12 cellular contexts compared by ENCODE assay signal in genomic region chr4:86893136-86893535, GRCh38. TPM values are rescaled to one million over a fixed set of nuclear protein-coding genes. Genes with fewer than 3 reads are reported as not detected.
A peak's percentile ranks its signal among the peaks of the same experiment; 100 is the strongest.
DNase-seq lines count a peak whose midpoint lies in the region; ATAC-seq and TF ChIP-seq lines count a peak whose summit lies in the region.
"Had no signal": no experiment of that assay in that cellular context is flagged by ENCODE, and none has a peak within 500 bp of the region (broad histone marks: within the 10 kb centered on the region; RNA-seq: fewer than 3 reads in every experiment).

No MANE protein-coding gene starts in this region.

- H2BK15ac ChIP-seq in IMR-90 (ENCODE audit: low read depth, low read length): 0 out of 3 replicates have a peak overlapping the region, but pooled peaks have one; percentile 16

- TF ChIP-seq CTCF in CD8-positive, alpha-beta T cell (IDR thresholded peaks at IDR 0.05): no peak
- TF ChIP-seq CTCF in IMR-90 (conservative IDR thresholded peaks at IDR 0.05; ENCODE audit: low read depth, low read length) (no peak), coronary artery (IDR thresholded peaks at IDR 0.05) (no peak), nephron (IDR thresholded peaks at IDR 0.05; ENCODE audit: unreplicated experiment in 3 of 3) (no peak), stomach (IDR thresholded peaks at IDR 0.05) (no peak)

- H3K56ac ChIP-seq in IMR-90 (ENCODE audit: extremely low read depth, insufficient read depth, low read length): no peak overlapping the region

- H2AK9ac ChIP-seq in IMR-90 (replicated peaks; ENCODE audit: low read depth, low read length, poor library complexity): no peak overlapping the region

- no peak overlapping the region for H3K23ac ChIP-seq in IMR-90 (ENCODE audit: low read depth, low read length)

- ATAC-seq in CD8-positive, alpha-beta T cell: no peak
- ATAC-seq in IMR-90 (ENCODE audit: low read depth): no peak
- no peak for ATAC-seq in HG02840 (IDR thresholded peaks at IDR 0.05; ENCODE audit: low FRiP score, unreplicated experiment)

- no peaks in the 10 kb centered on the region for H4K20me1 ChIP-seq in IMR-90 (ENCODE audit: insufficient read depth, low read length)

- no peaks in the 10 kb centered on the region for H3K9me3 Mint-ChIP-seq in CD8-positive, alpha-beta T cell
- no peaks in the 10 kb centered on the region for H3K9me3 Mint-ChIP-seq in nephron

- H3K27me3 Mint-ChIP-seq in CD8-positive, alpha-beta T cell (ENCODE audit: low read depth): peaks cover 31% of the 10 kb centered on the region
- peaks cover 7% of the 10 kb centered on the region for H3K27me3 Mint-ChIP-seq in nephron (ENCODE audit: low read depth)

- H3K4me1 Mint-ChIP-seq in CD8-positive, alpha-beta T cell (ENCODE audit: low read depth): peaks cover 12% of the 10 kb centered on the region
- H3K4me1 Mint-ChIP-seq in nephron: peaks cover 6% of the 10 kb centered on the region

- peak overlapping the region; percentile 78 for H3K4me3 Mint-ChIP-seq in CD8-positive, alpha-beta T cell
- peak overlapping the region; percentile 87 to 93 (median 92) for H3K4me3 Mint-ChIP-seq in nephron

- TF ChIP-seq EP300 in stomach (IDR thresholded peaks at IDR 0.05): no peak

- H3K4me2 ChIP-seq in IMR-90 (ENCODE audit: low read depth, low read length): no peak overlapping the region

- no peak overlapping the region for H3K27ac Mint-ChIP-seq in CD8-positive, alpha-beta T cell
- peak overlapping the region; percentile 78 to 93 (median 85) for H3K27ac Mint-ChIP-seq in nephron

- H3K9me1 ChIP-seq in IMR-90 (ENCODE audit: insufficient read depth, low read length): peaks cover 4% of the 10 kb centered on the region; the same call in 1 of the 2 replicates

- H3K79me1 ChIP-seq in IMR-90 (ENCODE audit: low read depth in 1 of 2, low read length in 2 of 2): no peaks in the 10 kb centered on the region

- no peak for TF ChIP-seq POLR2A in IMR-90 (IDR thresholded peaks at IDR 0.05; ENCODE audit: low read depth, low read length)
- TF ChIP-seq POLR2A in stomach (IDR thresholded peaks at IDR 0.05): no peak

- H3K14ac ChIP-seq in IMR-90 (replicated peaks; ENCODE audit: low read depth, low read length): no peak overlapping the region

- BruUV-seq in IMR-90 (replicated peaks; lab: Mats Ljungman, UMichigan): no TSS peak

- TF ChIP-seq RAD21 in IMR-90 (IDR thresholded peaks at IDR 0.05; ENCODE audit: low read length): no peak

- CTCF ChIA-PET in CD8-positive, alpha-beta T cell (lab: Charles Lee): interaction anchor here (1.6 kb wide), 1 partner anchor 394 kb away, joined by 3 read pairs; no protein-coding TSS in a partner anchor
- CTCF ChIA-PET in IMR-90 (lab: Yijun Ruan, JAX): no interaction called here

- in situ Hi-C loops in IMR-90 (cut with MboI; ENCODE audit: low sequenced_read_pairs): loop anchor here (10.0 kb wide), 1 partner anchor 298 kb away; the partner anchor contains the start of gene PTPN13

- peak overlapping the region; percentile 37; the same call in 1 of the 2 replicates for H2AK5ac ChIP-seq in IMR-90 (ENCODE audit: low read depth, low read length)

- peak overlapping the region; percentile 35 for H2AFZ ChIP-seq in IMR-90 (replicated peaks; ENCODE audit: low read length, poor library complexity)

- no peak overlapping the region for H4K91ac ChIP-seq in IMR-90 (ENCODE audit: insufficient read depth, low read depth, low read length)

- H2BK20ac ChIP-seq in IMR-90 (ENCODE audit: low read depth, low read length): no peak overlapping the region

- H3K36me3 Mint-ChIP-seq in CD8-positive, alpha-beta T cell: no peaks in the 10 kb centered on the region
- H3K36me3 Mint-ChIP-seq in nephron (ENCODE audit: low read depth): no peaks in the 10 kb centered on the region

- H3K27ac ChIP-seq in CD8-positive, alpha-beta T cell (ENCODE audit: low read depth, low read length): no peak overlapping the region
- H3K27ac ChIP-seq in IMR-90 (ENCODE audit: insufficient read depth, low read length) (no peak overlapping the region), coronary artery (no peak overlapping the region), stomach (peak overlapping the region in 1 of 5 donors; percentile 85)

- WGBS in IMR-90 (ENCODE audit: extremely low coverage in 2 of 2, insufficient read length in 1 of 2), 2 experiments: 76% methylated on average over 8 of the region's 19 CpGs; no CpG with 5 or more reads in 1 of the 2 experiments
- 76 to 92% (median 83%) methylated on average over 19 of the region's 19 CpGs for WGBS in stomach, 5 donors

- H4K5ac ChIP-seq in IMR-90 (ENCODE audit: low read depth, low read length): no peak overlapping the region

- no peaks in the 10 kb centered on the region for H3K9me3 ChIP-seq in CD8-positive, alpha-beta T cell (ENCODE audit: low read length)
- H3K9me3 ChIP-seq in IMR-90 (ENCODE audit: control insufficient read depth, insufficient read depth, low read length): no peaks in the 10 kb centered on the region; the same call in 1 of the 2 replicates
- no peaks in the 10 kb centered on the region for H3K9me3 ChIP-seq in stomach
- H3K9me3 ChIP-seq: right lobe of liver had no signal

- H2BK120ac ChIP-seq in IMR-90 (ENCODE audit: low read depth, low read length): peak overlapping the region; percentile 79; the same call in 1 of the 2 replicates

- DNase-seq in CD8-positive, alpha-beta T cell: no peak
- DNase-seq in IMR-90 (no peak), coronary artery (ENCODE audit: low spot score) (no peak), foreskin melanocyte (no peak), stomach (no peak), medulla oblongata (ENCODE audit: extremely low spot score) (no peak)
- DNase-seq: NCI-H1048 had no signal

- peak overlapping the region; percentile 43; the same call in 1 of the 2 replicates for H3K4ac ChIP-seq in IMR-90 (ENCODE audit: low read depth, low read length)

- no peak overlapping the region for H3K4me3 ChIP-seq in CD8-positive, alpha-beta T cell (ENCODE audit: low read depth, low read length)
- no peak overlapping the region for H3K4me3 ChIP-seq in IMR-90 (ENCODE audit: insufficient read depth, low read depth, low read length)
- peak overlapping the region; percentile 84 for H3K4me3 ChIP-seq in coronary artery
- peak overlapping the region in 1 of 4 donors; percentile 78 for H3K4me3 ChIP-seq in stomach

- peak overlapping the region in 1 of 2 experiments; percentile 72; a peak in 1 of 4 replicates for H4K8ac ChIP-seq in IMR-90 (ENCODE audit: low read depth in 2 of 2, low read length in 2 of 2)

- POLR2A ChIA-PET in CD8-positive, alpha-beta T cell (lab: Charles Lee): interaction anchor here (1.2 kb wide), 1 partner anchor 16 kb away, joined by 6 read pairs; no protein-coding TSS in a partner anchor
- POLR2A ChIA-PET in IMR-90 (lab: Charles Lee; ENCODE audit: unreplicated experiment): no interaction called here

- H3K4me1 ChIP-seq in CD8-positive, alpha-beta T cell (ENCODE audit: insufficient read depth, low read length): peaks cover 3% of the 10 kb centered on the region
- H3K4me1 ChIP-seq in IMR-90 (ENCODE audit: control insufficient read depth, insufficient read depth, low read length) (peaks cover 5% of the 10 kb centered on the region), stomach (peaks cover 0 to 23% (median 17%) of the 10 kb centered on the region in 4 donors)
- H3K4me1 ChIP-seq: right lobe of liver had no signal

- H2BK5ac ChIP-seq in IMR-90 (ENCODE audit: low read depth, low read length, poor library complexity, severe bottlenecking): no peak overlapping the region

- dilution Hi-C loops in IMR-90 (cut with HindIII; ENCODE audit: low sequenced_read_pairs, unreplicated experiment): no loop called here

- intact Hi-C loops in CD8-positive, alpha-beta T cell (cut with DNase I, micrococcal nuclease): no loop called here
- intact Hi-C loops in IMR-90 (cut with micrococcal nuclease) (loop anchor here (5.0 kb wide), 1 partner anchor 61 kb away; no protein-coding TSS in a partner anchor), stomach (cut with DNase I; ENCODE audit: low total_unique reads) (no loop called here)

- no peaks in the 10 kb centered on the region for H3K36me3 ChIP-seq in CD8-positive, alpha-beta T cell (ENCODE audit: insufficient read depth, low read length)
- no peaks in the 10 kb centered on the region for H3K36me3 ChIP-seq in IMR-90 (ENCODE audit: control insufficient read depth, insufficient read depth, low read length)
- no peaks in the 10 kb centered on the region for H3K36me3 ChIP-seq in stomach
- H3K36me3 ChIP-seq: right lobe of liver had no signal

- H3K18ac ChIP-seq in IMR-90 (ENCODE audit: low read depth, low read length): no peak overlapping the region

- no peak overlapping the region for H3K9ac ChIP-seq in IMR-90 (ENCODE audit: low read depth, low read length)

- peaks cover 5% of the 10 kb centered on the region for H3K27me3 ChIP-seq in CD8-positive, alpha-beta T cell (ENCODE audit: insufficient read depth, low read length)
- H3K27me3 ChIP-seq in IMR-90 (ENCODE audit: control insufficient read depth, insufficient read depth, low read length) (no peaks in the 10 kb centered on the region), stomach (peaks cover 0 to 6% (median 0%) of the 10 kb centered on the region in 3 donors)
- H3K27me3 ChIP-seq: right lobe of liver had no signal

TF ChIP-seq in IMR-90, 13 proteins besides CTCF, POLR2A, EP300 and RAD21:
- TF ChIP-seq SMC3 (IDR thresholded peaks at IDR 0.05; ENCODE audit: low read depth, low read length) (no peak), FOS (IDR thresholded peaks at IDR 0.05; ENCODE audit: low read depth, low read length) (no peak)

RNA-seq across cellular contexts. Expression of gene C4orf36, which starts 0.9 kb away (rescaled TPM):
- total RNA-seq in CD8-positive, alpha-beta T cell: not detected
- total RNA-seq in IMR-90 (2012; rRNA removed): 0.18 and 0.28 TPM in 2 replicates
- 0.29 and 0.41 TPM in 2 replicates for polyA plus RNA-seq in IMR-90 (2012; rRNA removed)
- polyA plus RNA-seq in IMR-90 (2012; cell fraction: cytosol; rRNA removed): 0.76 TPM in 1 of 2 replicates, not detected in the other
- 0.08 and 0.53 TPM in 2 replicates for polyA plus RNA-seq in IMR-90 (2012; cell fraction: nucleus; rRNA removed; ENCODE audit: low replicate concordance)
- total RNA-seq in stomach: 1 to 10 TPM in 1 of 5 donors, not detected in 4; 3.1 TPM
- polyA plus RNA-seq in stomach: 1 to 10 TPM in 1 of 3 donors, not detected in 2; 1.7 TPM
- total RNA-seq: liver had no signal

RNA-seq across cellular contexts. Expression of gene AFF1, which starts 41.7 kb away (rescaled TPM):
- total RNA-seq in CD8-positive, alpha-beta T cell: 10 to 100 TPM; 32.3 to 33.8 TPM
- 7.0 and 10.8 TPM in 2 replicates for total RNA-seq in IMR-90 (2012; rRNA removed)
- 9.6 and 11.4 TPM in 2 replicates for polyA plus RNA-seq in IMR-90 (2012; rRNA removed)
- polyA plus RNA-seq in IMR-90 (2012; cell fraction: cytosol; rRNA removed): 1.8 and 3.5 TPM in 2 replicates
- 6.8 and 17.8 TPM in 2 replicates for polyA plus RNA-seq in IMR-90 (2012; cell fraction: nucleus; rRNA removed; ENCODE audit: low replicate concordance)
- 100 to 1,000 TPM in 1 of 5 donors, 10 to 100 TPM in 4; 57.5 to 177 (median 78.5) TPM for total RNA-seq in stomach
- 10 to 100 TPM in 1 of 3 donors, 1 to 10 TPM in 2; 6.9 to 10.7 (median 7.1) TPM for polyA plus RNA-seq in stomach

RNA-seq across cellular contexts. Expression of gene SLC10A6, which starts 44.0 kb away (rescaled TPM):
- total RNA-seq in CD8-positive, alpha-beta T cell: not detected
- not detected in 2 replicates for total RNA-seq in IMR-90 (2012; rRNA removed)
- polyA plus RNA-seq in IMR-90 (2012; rRNA removed): not detected in 2 replicates
- not detected in 2 replicates for polyA plus RNA-seq in IMR-90 (2012; cell fraction: cytosol; rRNA removed)
- polyA plus RNA-seq in IMR-90 (2012; cell fraction: nucleus; rRNA removed; ENCODE audit: low replicate concordance): 0.06 TPM in 1 of 2 replicates, not detected in the other
- 1 to 10 TPM in 2 of 5 donors, not detected in 3; 1.5 to 7.6 TPM for total RNA-seq in stomach
- polyA plus RNA-seq in stomach: under 1 TPM in 1 of 3 donors, not detected in 2; 0.48 TPM
- total RNA-seq: urinary bladder had no signal
